Comparison of ENCODE assay signal across 1 cellular context in the genomic region with DNA sequence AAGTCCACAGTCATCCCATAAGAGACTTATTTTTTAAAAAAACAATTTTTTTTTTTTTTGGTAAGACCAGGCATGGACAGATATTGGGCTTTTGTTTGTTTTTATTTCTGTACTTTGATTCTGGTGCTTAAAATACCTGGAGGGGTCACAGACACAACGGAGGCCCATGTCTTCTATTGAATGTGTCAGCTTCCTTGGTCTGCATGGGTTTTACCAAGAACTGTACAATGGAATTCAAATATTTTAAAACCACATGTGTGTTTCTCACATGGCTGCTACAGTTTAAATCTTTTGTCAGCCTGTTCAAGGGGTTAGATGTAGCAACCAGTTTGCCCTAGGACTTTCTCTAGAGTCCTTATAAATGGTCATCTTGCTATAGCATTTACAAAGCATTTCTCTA.
TF ChIP-seq lines count a peak whose summit lies in the region.

No MANE protein-coding gene starts in this region.

TF ChIP-seq in IMR-90, 13 proteins besides CTCF, POLR2A, EP300 and RAD21 (continued from another document):
- TF ChIP-seq USF2 (IDR thresholded peaks at IDR 0.05; ENCODE audit: low read depth, low read length), result no peak
